ENCODE assay signal across 18 cellular contexts in genomic region chr5:142133382-142134206, GRCh38. TPM values are rescaled to one million over a fixed set of nuclear protein-coding genes. Genes with fewer than 3 reads are reported as not detected.
DNase-seq lines count a peak whose midpoint lies in the region; ATAC-seq, FAIRE-seq and TF ChIP-seq lines count a peak whose summit lies in the region.
"Had no signal": no experiment of that assay in that cellular context is flagged by ENCODE, and none has a peak within 500 bp of the region (broad histone marks: within the 10 kb centered on the region; RNA-seq: fewer than 3 reads in every experiment).

No MANE protein-coding gene starts in this region.

- H3K9me1 ChIP-seq in K562 (ENCODE audit: control insufficient read depth, insufficient read depth, low read length), result no peaks in the 10 kb centered on the region

- no peak overlapping the region for H3K27ac ChIP-seq in K562 (ENCODE audit: extremely low read depth, low read depth, low read length)
- H3K27ac ChIP-seq in trophoblast cell (ENCODE audit: low read depth, low read length), result no peak overlapping the region
- H3K27ac ChIP-seq: C4-2B, SK-N-MC had no signal

- H4K20me1 ChIP-seq in K562 (replicated peaks; ENCODE audit: control insufficient read depth, insufficient read depth, low read length), result no peaks in the 10 kb centered on the region

- no peak overlapping the region for H2AK5ac ChIP-seq in trophoblast cell (ENCODE audit: low read length)

- H3K23ac ChIP-seq in trophoblast cell (ENCODE audit: low read length), result no peak overlapping the region

- in situ Hi-C loops in K562 (cut with MboI), result loop anchor here (10.0 to 25.0 kb wide), 2 partner anchors 429 to 921 kb away; partner anchors contain the start of genes PCDHB12, PCDHB13 and PCDHB14

- 100% methylated on average over 2 of the region's 2 CpGs for WGBS in K562 (ENCODE audit: insufficient coverage, low coverage, missing lambda C conversion rate)
- no CpG with 5 or more reads among the region's 2 CpGs for WGBS in trophoblast cell (ENCODE audit: extremely low coverage, insufficient coverage, insufficient read length)

- no peak overlapping the region for H3K4me3 Mint-ChIP-seq in activated naive CD4-positive, alpha-beta T cell treated with anti-CD3 and anti-CD28 coated beads for 36 hours
- H3K4me3 Mint-ChIP-seq: H9 had no signal

- POLR2A ChIA-PET in K562 (lab: Yijun Ruan, JAX), result interaction anchor here (0.7 to 1.4 kb wide), 2 partner anchors 8 to 458 kb away, joined by 3 to 5 read pairs; no protein-coding TSS in a partner anchor

- H2BK12ac ChIP-seq in trophoblast cell (ENCODE audit: low read length), result no peak overlapping the region

- no peaks in the 10 kb centered on the region for H3K27me3 ChIP-seq in K562 (ENCODE audit: control insufficient read depth in 2 of 2, insufficient read depth in 2 of 2, low read length in 2 of 2)
- H3K27me3 ChIP-seq in trophoblast cell (ENCODE audit: insufficient read depth, low read length), result no peaks in the 10 kb centered on the region

- H4K8ac ChIP-seq in trophoblast cell (ENCODE audit: low read depth, low read length), result no peak overlapping the region

- H3K36me3 Mint-ChIP-seq in activated naive CD4-positive, alpha-beta T cell treated with anti-CD3 and anti-CD28 coated beads, Interleukin-2, amount 50 U/mL, for 72 hours, result peaks cover 5 to 27% of the 10 kb centered on the region in 2 donors
- H3K36me3 Mint-ChIP-seq in activated naive CD4-positive, alpha-beta T cell treated with anti-CD3 and anti-CD28 coated beads for 36 hours (ENCODE audit: low read depth), result peaks cover 37% of the 10 kb centered on the region

- H3K36me3 ChIP-seq in K562 (ENCODE audit: control insufficient read depth, insufficient read depth, low read length) (peaks cover 49% of the 10 kb centered on the region; the same call in 2 of the 3 replicates), trophoblast cell (ENCODE audit: control insufficient read depth in 1 of 2, insufficient read depth in 2 of 2, low read length in 2 of 2) (peaks cover 3 to 9% of the 10 kb centered on the region in 2 experiments)

- no peak overlapping the region for H2AFZ ChIP-seq in K562 (ENCODE audit: low read depth, low read length)
- H2AFZ ChIP-seq in trophoblast cell (ENCODE audit: insufficient read depth, low read length, poor library complexity), result no peak overlapping the region

- no peak overlapping the region for H3K27ac Mint-ChIP-seq in activated naive CD4-positive, alpha-beta T cell treated with anti-CD3 and anti-CD28 coated beads, Interleukin-2, amount 50 U/mL, for 72 hours
- no peak overlapping the region for H3K27ac Mint-ChIP-seq in activated naive CD4-positive, alpha-beta T cell treated with anti-CD3 and anti-CD28 coated beads for 36 hours
- H3K27ac Mint-ChIP-seq: H9 had no signal

- CTCF ChIA-PET in activated naive CD4-positive, alpha-beta T cell treated with anti-CD3 and anti-CD28 coated beads for 36 hours (lab: Charles Lee), result interaction anchor here (0.6 to 2.4 kb wide), 8 partner anchors 10 to 165 kb away, joined by 3 to 8 read pairs (median 4); partner anchors contain the start of gene RNF14
- CTCF ChIA-PET in K562 (lab: Yijun Ruan, JAX; ENCODE audit: low intra/inter-chr PET ratio), result interaction anchor here (0.6 kb wide), 1 partner anchor 446 kb away, joined by 3 read pairs; no protein-coding TSS in a partner anchor

- BruUV-seq in K562 (replicated peaks; lab: Mats Ljungman, UMichigan), result TSS peak; percentile 15

- no peak overlapping the region for H3K14ac ChIP-seq in trophoblast cell (ENCODE audit: low read length)

- no peak overlapping the region for H3K4ac ChIP-seq in trophoblast cell (ENCODE audit: low read depth, low read length)

- H3K79me1 ChIP-seq in trophoblast cell (ENCODE audit: low read length), result no peaks in the 10 kb centered on the region

- no peak overlapping the region for H3K18ac ChIP-seq in trophoblast cell (ENCODE audit: low read length)

- no peaks in the 10 kb centered on the region for H3K9me3 Mint-ChIP-seq in activated naive CD4-positive, alpha-beta T cell treated with anti-CD3 and anti-CD28 coated beads, Interleukin-2, amount 50 U/mL, for 72 hours
- no peaks in the 10 kb centered on the region for H3K9me3 Mint-ChIP-seq in activated naive CD4-positive, alpha-beta T cell treated with anti-CD3 and anti-CD28 coated beads for 36 hours
- H3K9me3 Mint-ChIP-seq: H9 had no signal

- H3K4me2 ChIP-seq in K562 (ENCODE audit: insufficient read depth, low read length), result no peak overlapping the region
- no peak overlapping the region for H3K4me2 ChIP-seq in trophoblast cell (ENCODE audit: low read length)

- H3K9me3 ChIP-seq in K562 (replicated peaks; ENCODE audit: control insufficient read depth, insufficient read depth, low read depth, low read length), result no peaks in the 10 kb centered on the region
- no peaks in the 10 kb centered on the region for H3K9me3 ChIP-seq in trophoblast cell (ENCODE audit: insufficient read depth, low read depth, low read length)

- no peak overlapping the region for H4K91ac ChIP-seq in trophoblast cell (ENCODE audit: low read depth, low read length)

- H3K4me1 ChIP-seq in K562 (replicated peaks in 1 of 2; ENCODE audit: control insufficient read depth in 2 of 2, insufficient read depth in 2 of 2, low read length in 2 of 2) (peaks cover 0 to 6% of the 10 kb centered on the region in 2 experiments; a peak in 3 of 5 replicates), trophoblast cell (ENCODE audit: control insufficient read depth in 1 of 2, insufficient read depth in 2 of 2, low read length in 2 of 2) (no peaks in the 10 kb centered on the region)

- H3K79me2 ChIP-seq in K562 (ENCODE audit: control insufficient read depth, insufficient read depth, low read length) (peaks cover 21% of the 10 kb centered on the region), trophoblast cell (ENCODE audit: control insufficient read depth, insufficient read depth, low read length, poor library complexity) (no peaks in the 10 kb centered on the region)

- no peak for TF ChIP-seq RAD21 in K562 (CRISPR knock-in tag; conservative IDR thresholded peaks at IDR 0.05 in 1 of 2, IDR thresholded peaks at IDR 0.05 in 1 of 2)

- intact Hi-C loops in activated naive CD4-positive, alpha-beta T cell treated with anti-CD3 and anti-CD28 coated beads for 36 hours (cut with micrococcal nuclease), result loop anchor here (2.0 kb wide), 1 partner anchor 15 kb away; no protein-coding TSS in a partner anchor
- intact Hi-C loops in K562 (cut with micrococcal nuclease), result no loop called here

- H3K4me3 ChIP-seq in K562 (no peak overlapping the region), trophoblast cell (ENCODE audit: low read depth, low read length) (no peak overlapping the region)
- H3K4me3 ChIP-seq: SK-N-MC had no signal

- no peak for TF ChIP-seq CTCF in K562 (IDR thresholded peaks at IDR 0.05 in 2 of 3, conservative IDR thresholded peaks at IDR 0.05 in 1 of 3; ENCODE audit: insufficient read depth in 2 of 3, low read depth in 1 of 3, low read length in 3 of 3)

- H3K9ac ChIP-seq in K562 (ENCODE audit: insufficient read depth in 1 of 2, low read depth in 2 of 2, low read length in 2 of 2), result no peak overlapping the region
- H3K9ac ChIP-seq in trophoblast cell (ENCODE audit: low read length), result no peak overlapping the region

- no peaks in the 10 kb centered on the region for H3K27me3 Mint-ChIP-seq in activated naive CD4-positive, alpha-beta T cell treated with anti-CD3 and anti-CD28 coated beads for 36 hours (ENCODE audit: low read depth)

- no peak for FAIRE-seq in K562 (lab: Jason Lieb, UNC)
- FAIRE-seq: RCC 7860 had no signal

- peaks cover 43% of the 10 kb centered on the region for H3K4me1 Mint-ChIP-seq in activated naive CD4-positive, alpha-beta T cell treated with anti-CD3 and anti-CD28 coated beads for 36 hours (ENCODE audit: low read depth)

- TF ChIP-seq POLR2A in K562 (conservative IDR thresholded peaks at IDR 0.05), result no peak

- no peak for TF ChIP-seq EP300 in K562 (IDR thresholded peaks at IDR 0.05; ENCODE audit: low read length)

- H4K12ac ChIP-seq in trophoblast cell (ENCODE audit: low read depth, low read length), result no peak overlapping the region

- H2BK5ac ChIP-seq in trophoblast cell (ENCODE audit: low read depth, low read length, poor library complexity), result no peak overlapping the region

- H2BK120ac ChIP-seq in trophoblast cell (ENCODE audit: insufficient read depth, low read length, poor library complexity), result no peak overlapping the region

- peak; percentile 14 to 66 for ATAC-seq in activated naive CD4-positive, alpha-beta T cell treated with anti-CD3 and anti-CD28 coated beads, Interleukin-2, amount 50 U/mL, for 72 hours
- no peak for ATAC-seq in K562
- ATAC-seq: Right ventricle myocardium inferior had no signal

- DNase-seq in activated naive CD4-positive, alpha-beta T cell treated with anti-CD3 and anti-CD28 coated beads, Interleukin-2, amount 50 U/mL, for 72 hours (ENCODE audit: low spot score in 2 of 2), result no peak
- no peak for DNase-seq in activated naive CD4-positive, alpha-beta T cell treated with anti-CD3 and anti-CD28 coated beads for 36 hours
- DNase-seq in MV-4-11 (lab: John Stamatoyannopoulos, UW), result peak; percentile 47
- no peak for DNase-seq in K562 (ENCODE audit: extremely low read depth in 1 of 4, low spot score in 3 of 4)
- DNase-seq in trophoblast cell, result peak; percentile 41 to 81
- DNase-seq in stimulated activated CD4-positive, alpha-beta T cell treated with anti-CD3 and anti-CD28 coated beads, Interleukin-4, amount 100 ng/mL, for 1 hour, result no peak
- DNase-seq in H4 (ENCODE audit: low spot score), result no peak
- no peak for DNase-seq in NK-92 (lab: John Stamatoyannopoulos, UW; ENCODE audit: unreplicated experiment)
- DNase-seq: H9, NCI-H1417 treated with DMSO at 0.1 percent for 48 hours, NCI-H187 treated with DMSO at 0.1 percent for 48 hours, NCI-H2227 treated with DMSO at 0.1 percent for 48 hours, NCI-H510A treated with DMSO at 0.1 percent for 48 hours, NCI-H774 had no signal

RNA-seq across cellular contexts. Expression of gene NDFIP1, which starts 25.0 kb away (rescaled TPM):
- 10 to 100 TPM; 70.5 to 92.3 TPM for total RNA-seq in activated naive CD4-positive, alpha-beta T cell treated with anti-CD3 and anti-CD28 coated beads, Interleukin-2, amount 50 U/mL, for 72 hours
- total RNA-seq in activated naive CD4-positive, alpha-beta T cell treated with anti-CD3 and anti-CD28 coated beads for 36 hours, result 100 to 1,000 TPM; 103 to 104 TPM
- total RNA-seq in K562 (2011; cell fraction: chromatin; rRNA removed; ENCODE audit: low replicate concordance), result 20.9 and 53.7 TPM in 2 replicates
- 22.1 and 24.3 TPM in 2 replicates for total RNA-seq in K562 (2011; cell fraction: nucleolus; rRNA removed)
- total RNA-seq in K562 (2011; cell fraction: nucleoplasm; rRNA removed), result 42.7 and 56.4 TPM in 2 replicates
- total RNA-seq in K562 (2014; rRNA removed) (33.2 and 47.8 TPM in 2 replicates), K562 (2014; rRNA removed; fragmentation: Illumina TruSeq; extraction: Trizol) (36.8 and 39.3 TPM in 2 replicates), K562 (2015; rRNA removed; fragmentation: Illumina TruSeq; extraction: Trizol) (27.1 and 31.4 TPM in 2 replicates), K562 (2021) (35.8 and 36.3 TPM in 2 replicates)
- polyA plus RNA-seq in K562 (2011; rRNA removed) (17.2 and 31.9 TPM in 2 replicates), K562 (2014; fragmentation: Illumina TruSeq; extraction: Trizol) (25.8 and 29.7 TPM in 2 replicates), K562 (2014; fragmentation: Nextera tagmentation; extraction: Ambion mirVana) (1 to 10 TPM; 5.3 to 7.6 TPM), K562 (2014; rRNA removed) (26.0 and 37.5 TPM in 2 replicates)
- polyA plus RNA-seq in K562 (2011; cell fraction: cytosol; rRNA removed), result 10.5 and 38.6 TPM in 2 replicates
- 5.0 and 5.5 TPM in 2 replicates for polyA plus RNA-seq in K562 (2011; cell fraction: nucleus; rRNA removed)
- 30.5 and 36.1 TPM in 2 replicates for polyA plus RNA-seq in K562 (2012)
- 16.9 and 24.5 TPM in 2 replicates for polyA minus RNA-seq in K562 (2011; rRNA and poly(A)+ RNA removed)
- 7.8 and 11.8 TPM in 2 replicates for polyA minus RNA-seq in K562 (2011; cell fraction: cytosol; rRNA and poly(A)+ RNA removed)
- polyA minus RNA-seq in K562 (2011; cell fraction: nucleus; rRNA and poly(A)+ RNA removed), result 11.8 and 14.9 TPM in 2 replicates
- polyA plus RNA-seq in trophoblast cell (2013), result 26.2 and 27.0 TPM in 2 replicates
- 42.6 and 44.5 TPM in 2 replicates for total RNA-seq in H4 (2014; rRNA removed; shearing (Covaris generic))

Comparison
In these comparisons a context has a peak if more than half of its experiments do, and no peak if none do; other contexts are left out.
1. DNase-seq: peak in MV-4-11 (single experiment) and trophoblast cell (2 of 2); none in activated naive CD4-positive, alpha-beta T cell treated with anti-CD3 and anti-CD28 coated beads, Interleukin-2, amount 50 U/mL, for 72 hours (0 of 2), activated naive CD4-positive, alpha-beta T cell treated with anti-CD3 and anti-CD28 coated beads for 36 hours (single experiment), K562 (0 of 4), stimulated activated CD4-positive, alpha-beta T cell treated with anti-CD3 and anti-CD28 coated beads, Interleukin-4, amount 100 ng/mL, for 1 hour (single experiment), H4 (single experiment) and NK-92 (single experiment).